In the genomic region with DNA sequence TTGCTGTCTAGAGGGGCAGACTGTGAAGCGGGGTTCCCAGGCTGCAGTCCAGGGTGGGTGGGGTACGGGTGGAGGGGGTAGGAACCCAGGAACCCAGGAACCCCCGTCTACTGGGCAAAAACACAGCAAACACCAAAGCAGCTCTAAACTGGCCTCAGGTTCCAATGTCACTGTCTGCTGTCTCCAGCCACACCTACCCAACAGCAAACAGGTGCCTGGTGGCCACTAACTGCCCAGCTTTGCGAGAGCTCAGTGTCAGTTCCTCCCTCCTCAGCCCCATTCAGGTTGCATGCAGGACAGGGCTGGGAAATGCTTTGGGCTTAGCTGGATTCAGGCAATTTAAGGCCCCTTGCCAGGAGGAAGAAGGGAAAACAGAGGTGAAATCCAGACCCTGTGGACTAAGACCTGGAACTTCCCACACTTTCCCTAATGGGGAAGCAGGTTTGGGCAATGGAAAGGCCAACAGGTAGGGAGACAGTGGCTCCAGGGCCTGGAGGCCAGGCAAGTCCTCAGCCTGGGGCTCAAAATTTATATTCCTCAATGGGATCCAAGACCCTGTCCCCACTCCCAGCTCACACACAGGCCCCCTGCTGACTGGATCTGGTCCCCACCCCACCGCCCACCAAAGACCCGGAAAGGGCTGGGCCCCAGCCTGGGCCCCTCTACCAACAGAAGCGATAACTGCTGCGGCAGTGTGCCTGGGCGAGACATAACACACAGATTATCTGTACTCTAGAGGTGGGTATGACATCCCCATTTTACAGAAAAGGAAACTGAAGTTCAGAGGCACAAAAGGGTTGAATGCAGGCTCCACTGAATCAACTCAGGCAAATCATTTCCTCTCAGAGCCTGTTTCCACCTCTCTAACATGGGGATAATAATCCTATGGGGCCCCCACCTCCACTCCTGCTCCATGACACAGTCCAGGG, we compare ENCODE assay signal across 8 cellular contexts. TPM values are rescaled to one million over a fixed set of nuclear protein-coding genes. Genes with fewer than 3 reads are reported as not detected.
DNase-seq lines count a peak whose midpoint lies in the region; ATAC-seq, FAIRE-seq and TF ChIP-seq lines count a peak whose summit lies in the region.

No MANE protein-coding gene starts in this region.

- TF ChIP-seq CTCF in BJ (IDR thresholded peaks at IDR 0.05; ENCODE audit: insufficient read depth, low read depth, low read length) (no peak), IMR-90 (conservative IDR thresholded peaks at IDR 0.05; ENCODE audit: low read depth, low read length) (no peak), mammary epithelial cell (conservative IDR thresholded peaks at IDR 0.05 in 1 of 2, IDR thresholded peaks at IDR 0.05 in 1 of 2; ENCODE audit: extremely low read depth in 1 of 2, insufficient read depth in 1 of 2, low read depth in 1 of 2, low read length in 2 of 2) (no peak), natural killer cell (IDR thresholded peaks at IDR 0.05) (no peak)

- H2BK120ac ChIP-seq in IMR-90 (ENCODE audit: low read depth, low read length): no peak overlapping the region

- peaks cover 11% of the 10 kb centered on the region; the same call in 1 of the 2 replicates for H3K9me1 ChIP-seq in IMR-90 (ENCODE audit: insufficient read depth, low read length)

- WGBS in IMR-90 (ENCODE audit: extremely low coverage in 2 of 2, insufficient read length in 1 of 2), 2 experiments: no CpG with 5 or more reads among the region's 9 CpGs
- 97% methylated on average over 7 of the region's 9 CpGs for WGBS in mammary epithelial cell (ENCODE audit: low coverage, missing lambda C conversion rate)

- no peak for ATAC-seq in IMR-90 (ENCODE audit: low read depth)
- no peak for ATAC-seq in naive thymus-derived CD4-positive, alpha-beta T cell
- ATAC-seq in natural killer cell: no peak

- TF ChIP-seq RAD21 in IMR-90 (IDR thresholded peaks at IDR 0.05; ENCODE audit: low read length): no peak

- no peak overlapping the region for H3K18ac ChIP-seq in IMR-90 (ENCODE audit: low read depth, low read length)

- H3K79me2 ChIP-seq in mammary epithelial cell (ENCODE audit: insufficient read depth, low read length): peaks cover 81% of the 10 kb centered on the region

- no peak overlapping the region for H4K5ac ChIP-seq in IMR-90 (ENCODE audit: low read depth, low read length)

- in situ Hi-C loops in IMR-90 (cut with MboI; ENCODE audit: low sequenced_read_pairs): no loop called here
- in situ Hi-C loops in mammary epithelial cell (cut with MboI; ENCODE audit: low sequenced_read_pairs in 2 of 2): no loop called here

- H3K56ac ChIP-seq in IMR-90 (ENCODE audit: extremely low read depth, insufficient read depth, low read length): no peak overlapping the region

- H3K27ac Mint-ChIP-seq in naive thymus-derived CD4-positive, alpha-beta T cell: peak overlapping the region; percentile 53 to 98 (median 96)
- H3K27ac Mint-ChIP-seq in natural killer cell: no peak overlapping the region

- peaks cover 37% of the 10 kb centered on the region for H3K4me1 ChIP-seq in IMR-90 (ENCODE audit: control insufficient read depth, insufficient read depth, low read length)
- H3K4me1 ChIP-seq in mammary epithelial cell (ENCODE audit: insufficient read depth, low read length): peaks cover 37% of the 10 kb centered on the region
- peaks cover 26 to 62% of the 10 kb centered on the region in 2 donors for H3K4me1 ChIP-seq in naive thymus-derived CD4-positive, alpha-beta T cell (ENCODE audit: control insufficient read depth in 2 of 2, insufficient read depth in 2 of 2, low read length in 2 of 2)

- peaks cover 76% of the 10 kb centered on the region for H4K20me1 ChIP-seq in IMR-90 (ENCODE audit: insufficient read depth, low read length)
- no peaks in the 10 kb centered on the region for H4K20me1 ChIP-seq in mammary epithelial cell (ENCODE audit: insufficient read depth, low read length)

- TF ChIP-seq POLR2A in IMR-90 (IDR thresholded peaks at IDR 0.05; ENCODE audit: low read depth, low read length) (no peak), GM12892 (IDR thresholded peaks at IDR 0.05; ENCODE audit: low read depth, low read length) (no peak)

- H2BK5ac ChIP-seq in IMR-90 (ENCODE audit: low read depth, low read length, poor library complexity, severe bottlenecking): no peak overlapping the region

- CTCF ChIA-PET in BJ (lab: Yijun Ruan, JAX) (interaction anchor here (1.3 to 7.9 kb wide), 4 partner anchors 35 to 121 kb away, joined by 3 to 64 read pairs (median 6); no protein-coding TSS in a partner anchor), IMR-90 (lab: Yijun Ruan, JAX) (interaction anchor here (0.6 to 2.2 kb wide), 3 partner anchors 11 to 58 kb away, joined by 3 to 8 read pairs (median 4); no protein-coding TSS in a partner anchor), mammary epithelial cell (lab: Charles Lee; ENCODE audit: low non-redundant PET) (interaction anchor here (0.6 kb wide), 1 partner anchor 36 kb away, joined by 3 read pairs; no protein-coding TSS in a partner anchor)
- CTCF ChIA-PET in naive thymus-derived CD4-positive, alpha-beta T cell (lab: Charles Lee): interaction anchor here (0.6 to 16.4 kb wide), 9 partner anchors 15 to 103 kb away, joined by 3 to 262 read pairs (median 4); no protein-coding TSS in a partner anchor

- H4K91ac ChIP-seq in IMR-90 (ENCODE audit: insufficient read depth, low read depth, low read length): peak overlapping the region; percentile 27; the same call in 1 of the 2 replicates

- H3K27me3 ChIP-seq in BJ (ENCODE audit: control insufficient read depth, insufficient read depth, low read length): no peaks in the 10 kb centered on the region
- no peaks in the 10 kb centered on the region for H3K27me3 ChIP-seq in IMR-90 (ENCODE audit: control insufficient read depth, insufficient read depth, low read length)
- no peaks in the 10 kb centered on the region for H3K27me3 ChIP-seq in mammary epithelial cell (ENCODE audit: insufficient read depth, low read length)
- H3K27me3 ChIP-seq in naive thymus-derived CD4-positive, alpha-beta T cell (ENCODE audit: control insufficient read depth in 2 of 2, insufficient read depth in 2 of 2, low read length in 2 of 2): no peaks in the 10 kb centered on the region

- H3K9me3 ChIP-seq in IMR-90 (ENCODE audit: control insufficient read depth, insufficient read depth, low read length) (no peaks in the 10 kb centered on the region), mammary epithelial cell (replicated peaks; ENCODE audit: insufficient read depth, low read length) (no peaks in the 10 kb centered on the region)
- H3K9me3 ChIP-seq in naive thymus-derived CD4-positive, alpha-beta T cell (ENCODE audit: control insufficient read depth in 2 of 3, low read length in 3 of 3): no peaks in the 10 kb centered on the region

- H3K4me3 ChIP-seq in BJ (ENCODE audit: low read depth, low read length) (peak overlapping the region; percentile 24), IMR-90 (ENCODE audit: insufficient read depth, low read depth, low read length) (no peak overlapping the region; the same call in 1 of the 2 replicates), mammary epithelial cell (replicated peaks in 1 of 3; ENCODE audit: insufficient read depth in 1 of 3, low read depth in 2 of 3, low read length in 3 of 3) (peak overlapping the region in 2 of 3 experiments; percentile 45 to 59)
- peak overlapping the region; percentile 93 for H3K4me3 ChIP-seq in naive thymus-derived CD4-positive, alpha-beta T cell (ENCODE audit: low read length)

- H2AFZ ChIP-seq in IMR-90 (replicated peaks; ENCODE audit: low read length, poor library complexity): peak overlapping the region; percentile 9
- H2AFZ ChIP-seq in mammary epithelial cell (ENCODE audit: low read depth, low read length): no peak overlapping the region

- H3K23ac ChIP-seq in IMR-90 (ENCODE audit: low read depth, low read length): peak overlapping the region; percentile 23; the same call in 1 of the 2 replicates

- POLR2A ChIA-PET in BJ (lab: Charles Lee): no interaction called here
- POLR2A ChIA-PET in IMR-90 (lab: Charles Lee; ENCODE audit: unreplicated experiment): interaction anchor here (0.9 kb wide), 1 partner anchor 123 kb away, joined by 3 read pairs; no protein-coding TSS in a partner anchor
- POLR2A ChIA-PET in naive thymus-derived CD4-positive, alpha-beta T cell (lab: Charles Lee): interaction anchor here (0.7 to 61.3 kb wide), 5 partner anchors 7 to 121 kb away, joined by 3 to 1719 read pairs (median 1511); a partner anchor contains a TSS

- H3K4me3 Mint-ChIP-seq in naive thymus-derived CD4-positive, alpha-beta T cell: peak overlapping the region; percentile 89 to 99 (median 96)
- H3K4me3 Mint-ChIP-seq in natural killer cell: no peak overlapping the region

- H4K8ac ChIP-seq in IMR-90 (ENCODE audit: low read depth in 2 of 2, low read length in 2 of 2): no peak overlapping the region

- H3K27me3 Mint-ChIP-seq in naive thymus-derived CD4-positive, alpha-beta T cell: no peaks in the 10 kb centered on the region
- no peaks in the 10 kb centered on the region for H3K27me3 Mint-ChIP-seq in natural killer cell (ENCODE audit: low read depth in 2 of 2)

- peaks cover 24 to 81% of the 10 kb centered on the region in 2 experiments for H3K79me1 ChIP-seq in IMR-90 (ENCODE audit: low read depth in 1 of 2, low read length in 2 of 2)

- H3K36me3 Mint-ChIP-seq in naive thymus-derived CD4-positive, alpha-beta T cell: peaks cover 9 to 58% (median 46%) of the 10 kb centered on the region in 5 donors
- H3K36me3 Mint-ChIP-seq in natural killer cell: no peaks in the 10 kb centered on the region

- H3K9me3 Mint-ChIP-seq in naive thymus-derived CD4-positive, alpha-beta T cell: no peaks in the 10 kb centered on the region
- no peaks in the 10 kb centered on the region for H3K9me3 Mint-ChIP-seq in natural killer cell

- H3K36me3 ChIP-seq in BJ (ENCODE audit: control insufficient read depth, insufficient read depth, low read length): no peaks in the 10 kb centered on the region
- no peaks in the 10 kb centered on the region for H3K36me3 ChIP-seq in IMR-90 (ENCODE audit: control insufficient read depth, insufficient read depth, low read length)
- H3K36me3 ChIP-seq in mammary epithelial cell (ENCODE audit: insufficient read depth, low read length): no peaks in the 10 kb centered on the region
- peaks cover 0 to 71% (median 11%) of the 10 kb centered on the region in 3 experiments for H3K36me3 ChIP-seq in naive thymus-derived CD4-positive, alpha-beta T cell (ENCODE audit: control insufficient read depth in 2 of 3, insufficient read depth in 3 of 3, low read length in 3 of 3)

- peak overlapping the region; percentile 24; the same call in 1 of the 2 replicates for H3K14ac ChIP-seq in IMR-90 (replicated peaks; ENCODE audit: low read depth, low read length)

- DNase-seq in BJ (ENCODE audit: low read depth) (no peak), IMR-90 (no peak), mammary epithelial cell (no peak), natural killer cell (no peak), cortex of kidney (lab: John Stamatoyannopoulos, UW) (no peak), GM12892 (ENCODE audit: insufficient read length) (no peak), SKM-1 treated with dmso at 0.1 percent for 144 hours (lab: John Stamatoyannopoulos, UW; ENCODE audit: unreplicated experiment) (no peak)
- peak in 3 of 9 donors; percentile 5 to 24 (median 19) for DNase-seq in naive thymus-derived CD4-positive, alpha-beta T cell

- H3K4ac ChIP-seq in IMR-90 (ENCODE audit: low read depth, low read length): peak overlapping the region; percentile 29; the same call in 1 of the 2 replicates

- intact Hi-C loops in IMR-90 (cut with micrococcal nuclease): no loop called here
- intact Hi-C loops in mammary epithelial cell (cut with micrococcal nuclease): no loop called here
- intact Hi-C loops in naive thymus-derived CD4-positive, alpha-beta T cell (cut with micrococcal nuclease): loop anchor here in 1 of 2 donors (1.0 kb wide), 1 partner anchor 58 kb away; no protein-coding TSS in a partner anchor
- intact Hi-C loops in natural killer cell (cut with micrococcal nuclease): no loop called here

- dilution Hi-C loops in IMR-90 (cut with HindIII; ENCODE audit: low sequenced_read_pairs, unreplicated experiment) (no loop called here), mammary epithelial cell (cut with HindIII; ENCODE audit: low sequenced_read_pairs) (no loop called here)

- H2BK20ac ChIP-seq in IMR-90 (ENCODE audit: low read depth, low read length): no peak overlapping the region

- H2BK15ac ChIP-seq in IMR-90 (ENCODE audit: low read depth, low read length): no peak overlapping the region

- peak overlapping the region; percentile 17; the same call in 1 of the 2 replicates for H2AK5ac ChIP-seq in IMR-90 (ENCODE audit: low read depth, low read length)

- H3K4me1 Mint-ChIP-seq in naive thymus-derived CD4-positive, alpha-beta T cell: peaks cover 39 to 62% (median 40%) of the 10 kb centered on the region in 7 donors
- peaks cover 8 to 32% of the 10 kb centered on the region in 2 donors for H3K4me1 Mint-ChIP-seq in natural killer cell

- peak overlapping the region; percentile 77 for H2AK9ac ChIP-seq in IMR-90 (replicated peaks; ENCODE audit: low read depth, low read length, poor library complexity)

- peak overlapping the region; percentile 71 for H3K4me2 ChIP-seq in IMR-90 (ENCODE audit: low read depth, low read length)
- H3K4me2 ChIP-seq in mammary epithelial cell (ENCODE audit: insufficient read depth, low read depth, low read length): peak overlapping the region; percentile 99

- no peak for FAIRE-seq in GM12892 (lab: Jason Lieb, UNC)

- H3K9ac ChIP-seq in IMR-90 (ENCODE audit: low read depth, low read length): no peak overlapping the region
- H3K9ac ChIP-seq in mammary epithelial cell (ENCODE audit: insufficient read depth, low read length): no peak overlapping the region

- BruUV-seq in IMR-90 (replicated peaks; lab: Mats Ljungman, UMichigan) (no TSS peak), mammary epithelial cell (replicated peaks; lab: Mats Ljungman, UMichigan) (no TSS peak)

- H3K27ac ChIP-seq in IMR-90 (ENCODE audit: insufficient read depth, low read length) (no peak overlapping the region), mammary epithelial cell (ENCODE audit: insufficient read depth, low read depth, low read length) (no peak overlapping the region)
- peak overlapping the region; percentile 84 for H3K27ac ChIP-seq in naive thymus-derived CD4-positive, alpha-beta T cell (ENCODE audit: low read depth, low read length)

RNA-seq across cellular contexts. Expression of a gene that starts 3.6 kb away (rescaled TPM):
- polyA plus RNA-seq in BJ (2011; rRNA removed) (7.3 and 26.6 TPM in 2 replicates), IMR-90 (2012; rRNA removed) (17.5 and 23.2 TPM in 2 replicates), mammary epithelial cell (17.1 TPM)
- 5.3 and 10.7 TPM in 2 replicates for polyA minus RNA-seq in BJ (2011; rRNA and poly(A)+ RNA removed)
- total RNA-seq in IMR-90 (2012; rRNA removed) (1.1 TPM in 2 replicates), mammary epithelial cell (10 to 100 TPM; 23.0 to 29.3 TPM), natural killer cell (10 to 100 TPM; 10.3 to 36.0 (median 28.2) TPM)
- polyA plus RNA-seq in IMR-90 (2012; cell fraction: cytosol; rRNA removed): 10.6 and 14.3 TPM in 2 replicates
- polyA plus RNA-seq in IMR-90 (2012; cell fraction: nucleus; rRNA removed; ENCODE audit: low replicate concordance): 21.3 and 38.9 TPM in 2 replicates
- polyA minus RNA-seq in mammary epithelial cell: 11.3 TPM
- 100 to 1,000 TPM; 252 to 664 (median 347) TPM for total RNA-seq in naive thymus-derived CD4-positive, alpha-beta T cell
- 100 to 1,000 TPM; 124 to 297 TPM for polyA plus RNA-seq in naive thymus-derived CD4-positive, alpha-beta T cell
- 26.4 TPM for polyA plus RNA-seq in GM12892 (2012; ENCODE audit: missing spikeins)

RNA-seq across cellular contexts. Expression of a gene that starts 39.6 kb away (rescaled TPM):
- polyA plus RNA-seq in BJ (2011; rRNA removed) (35.0 and 55.3 TPM in 2 replicates), IMR-90 (2012; rRNA removed) (60.6 and 60.9 TPM in 2 replicates), mammary epithelial cell (45.2 TPM)
- polyA minus RNA-seq in BJ (2011; rRNA and poly(A)+ RNA removed): 32.4 and 49.5 TPM in 2 replicates
- total RNA-seq in IMR-90 (2012; rRNA removed) (10.8 TPM in 2 replicates), mammary epithelial cell (10 to 100 TPM; 10.0 to 48.7 TPM), natural killer cell (10 to 100 TPM; 22.9 to 31.4 (median 24.1) TPM)
- polyA plus RNA-seq in IMR-90 (2012; cell fraction: cytosol; rRNA removed): 40.8 and 52.3 TPM in 2 replicates
- 40.3 and 50.7 TPM in 2 replicates for polyA plus RNA-seq in IMR-90 (2012; cell fraction: nucleus; rRNA removed; ENCODE audit: low replicate concordance)
- 74.8 TPM for polyA minus RNA-seq in mammary epithelial cell
- 10 to 100 TPM; 29.1 to 84.4 (median 56.8) TPM for total RNA-seq in naive thymus-derived CD4-positive, alpha-beta T cell
- 10 to 100 TPM; 29.3 to 39.5 TPM for polyA plus RNA-seq in naive thymus-derived CD4-positive, alpha-beta T cell
- 26.4 TPM for polyA plus RNA-seq in GM12892 (2012; ENCODE audit: missing spikeins)

RNA-seq across cellular contexts. Expression of a gene that starts 46.6 kb away (rescaled TPM):
- polyA plus RNA-seq in BJ (2011; rRNA removed): 1.9 and 2.3 TPM in 2 replicates
- 0.98 and 1.1 TPM in 2 replicates for polyA minus RNA-seq in BJ (2011; rRNA and poly(A)+ RNA removed)
- 0.28 and 0.36 TPM in 2 replicates for total RNA-seq in IMR-90 (2012; rRNA removed)
- 2.7 and 3.6 TPM in 2 replicates for polyA plus RNA-seq in IMR-90 (2012; rRNA removed)
- 2.5 and 3.4 TPM in 2 replicates for polyA plus RNA-seq in IMR-90 (2012; cell fraction: cytosol; rRNA removed)
- polyA plus RNA-seq in IMR-90 (2012; cell fraction: nucleus; rRNA removed; ENCODE audit: low replicate concordance): 22.0 and 36.8 TPM in 2 replicates
- 10 to 100 TPM in 1 of 2 donors, 1 to 10 TPM in 1; 6.7 to 11.8 TPM for total RNA-seq in mammary epithelial cell
- polyA plus RNA-seq in mammary epithelial cell: 4.4 TPM
- polyA minus RNA-seq in mammary epithelial cell: 0.41 TPM
- total RNA-seq in naive thymus-derived CD4-positive, alpha-beta T cell: 1 to 10 TPM; 1.4 to 2.9 (median 2.1) TPM
- polyA plus RNA-seq in naive thymus-derived CD4-positive, alpha-beta T cell: under 1 TPM in 1 of 2 donors, not detected in 1; 0.17 TPM
- 1 to 10 TPM in 1 of 3 donors, under 1 TPM in 2; 0.52 to 1.4 (median 0.97) TPM for total RNA-seq in natural killer cell
- polyA plus RNA-seq in GM12892 (2012; ENCODE audit: missing spikeins): 0.36 TPM

Comparison
In these comparisons a context has a peak if more than half of its experiments do, and no peak if none do; other contexts are left out.
1. H3K27ac Mint-ChIP-seq: peak in naive thymus-derived CD4-positive, alpha-beta T cell (9 of 9); none in natural killer cell (0 of 2).
2. RNA of a gene that starts 3.6 kb away (total RNA-seq): 252 to 664 TPM in naive thymus-derived CD4-positive, alpha-beta T cell; 23.0 to 29.3 TPM in mammary epithelial cell, 10.3 to 36.0 TPM in natural killer cell and 1.1 TPM in IMR-90; every median in the first group is over 4 times any median in the second.